ENCODE assay signal across 11 cellular contexts in genomic region chr12:12191008-12191407, GRCh38.
"Had no signal": no experiment of that assay in that cellular context is flagged by ENCODE, and none has a peak within 500 bp of the region (broad histone marks: within the 10 kb centered on the region; RNA-seq: fewer than 3 reads in every experiment).

No MANE protein-coding gene starts in this region.

- H3K27me3 ChIP-seq: heart left ventricle, suprapubic skin, upper lobe of left lung had no signal

- H3K4me1 Mint-ChIP-seq: activated naive CD8-positive, alpha-beta T cell treated with anti-CD3 and anti-CD28 coated beads, Interleukin-2, amount 10 ng/mL, durations not matched to agents 7 days and 5 days had no signal

- H3K36me3 ChIP-seq: heart left ventricle, suprapubic skin, upper lobe of left lung had no signal

- ATAC-seq: activated CD4-positive, CD25-positive, alpha-beta regulatory T cell treated with anti-CD3 and anti-CD28 coated beads, Interleukin-2, amount 50 U/mL, for 24 hours; natural killer cell treated with Interleukin-12 subunit alpha and Interleukin-12 subunit beta and Interleukin-15 and Interleukin-18, amount 100 ng/mL, for 72 hours; stimulated activated naive CD8-positive, alpha-beta T cell treated with anti-CD3 and anti-CD28 coated beads, Interleukin-15, Interleukin-2, amounts not matched to agents 100 U/mL and 50 U/mL, for 24 hours had no signal

- H3K27ac Mint-ChIP-seq: activated naive CD8-positive, alpha-beta T cell treated with anti-CD3 and anti-CD28 coated beads, Interleukin-2, amount 10 ng/mL, durations not matched to agents 7 days and 5 days; activated T-cell treated with anti-CD3 and anti-CD28 coated beads, Interleukin-2, amount 50 U/mL, for 24 hours; natural killer cell treated with Interleukin-12 subunit alpha and Interleukin-12 subunit beta and Interleukin-15 and Interleukin-18, amount 100 ng/mL, for 72 hours had no signal

- H3K4me3 Mint-ChIP-seq: activated naive CD8-positive, alpha-beta T cell treated with anti-CD3 and anti-CD28 coated beads, Interleukin-2, amount 10 ng/mL, durations not matched to agents 7 days and 5 days; activated T-cell treated with anti-CD3 and anti-CD28 coated beads, Interleukin-2, amount 50 U/mL, for 24 hours; natural killer cell treated with Interleukin-12 subunit alpha and Interleukin-12 subunit beta and Interleukin-15 and Interleukin-18, amount 100 ng/mL, for 72 hours had no signal

- DNase-seq: activated gamma-delta T cell; activated naive CD8-positive, alpha-beta T cell treated with anti-CD3 and anti-CD28 coated beads, Interleukin-2, amount 10 ng/mL, durations not matched to agents 7 days and 5 days; activated T-cell treated with anti-CD3 and anti-CD28 coated beads, Interleukin-2, amount 50 U/mL, for 24 hours; aorta; heart left ventricle; stimulated activated CD4-positive, alpha-beta T cell treated with anti-CD3 and anti-CD28 coated beads, Interleukin-2, amount 100 ng/mL, for 48 hours; stimulated activated naive CD8-positive, alpha-beta T cell treated with anti-CD3 and anti-CD28 coated beads, Interleukin-15, Interleukin-2, amounts not matched to agents 100 U/mL and 50 U/mL, for 24 hours; upper lobe of left lung had no signal

- H3K9me3 ChIP-seq: upper lobe of left lung had no signal

- H3K4me3 ChIP-seq: heart left ventricle, suprapubic skin, upper lobe of left lung had no signal

- H3K4me1 ChIP-seq: suprapubic skin, upper lobe of left lung had no signal

- H3K9me3 Mint-ChIP-seq: activated naive CD8-positive, alpha-beta T cell treated with anti-CD3 and anti-CD28 coated beads, Interleukin-2, amount 10 ng/mL, durations not matched to agents 7 days and 5 days; natural killer cell treated with Interleukin-12 subunit alpha and Interleukin-12 subunit beta and Interleukin-15 and Interleukin-18, amount 100 ng/mL, for 72 hours had no signal

- H3K27ac ChIP-seq: heart left ventricle, suprapubic skin, upper lobe of left lung had no signal

- H3K36me3 Mint-ChIP-seq: activated naive CD8-positive, alpha-beta T cell treated with anti-CD3 and anti-CD28 coated beads, Interleukin-2, amount 10 ng/mL, durations not matched to agents 7 days and 5 days; natural killer cell treated with Interleukin-12 subunit alpha and Interleukin-12 subunit beta and Interleukin-15 and Interleukin-18, amount 100 ng/mL, for 72 hours had no signal
